In genomic region chr15:77568014-77568959, GRCh38 we compare ENCODE assay signal across 14 cellular contexts.
A peak's percentile ranks its signal among the peaks of the same experiment; 100 is the strongest.
DNase-seq lines count a peak whose midpoint lies in the region; ATAC-seq and TF ChIP-seq lines count a peak whose summit lies in the region.
"Had no signal": no experiment of that assay in that cellular context is flagged by ENCODE, and none has a peak within 500 bp of the region (broad histone marks: within the 10 kb centered on the region; RNA-seq: fewer than 3 reads in every experiment).

No MANE protein-coding gene starts in this region.

- H3K27ac Mint-ChIP-seq in GM23338: no peak overlapping the region
- H3K27ac Mint-ChIP-seq: activated CD4-positive, alpha-beta memory T cell treated with anti-CD3 and anti-CD28 coated beads for 36 hours; activated T-helper 1 cell treated with anti-CD3 and anti-CD28 coated beads, Interleukin-12 subunit alpha, Interleukin-12 subunit beta, Interleukin-2, Interleukin-4 antibody, amounts not matched to agents 30 ng/mL and 10 ng/mL and 1 ng/mL, durations not matched to agents 14 hours and 24 hours and 36 hours had no signal

- no peaks in the 10 kb centered on the region for H4K20me1 ChIP-seq in GM23338 (replicated peaks; ENCODE audit: insufficient read depth)

- ATAC-seq in GM23338 (peak; percentile 6; the same call in 1 of the 3 replicates), GM19351 (IDR thresholded peaks at IDR 0.05; ENCODE audit: unreplicated experiment) (no peak)

- intact Hi-C loops in dorsolateral prefrontal cortex (cut with DNase I) (no loop called here), lower leg skin (cut with DNase I; ENCODE audit: low total_unique reads) (no loop called here)

- H3K4me1 ChIP-seq in GM23338 (ENCODE audit: insufficient read depth) (peaks cover 19% of the 10 kb centered on the region), neuron (ENCODE audit: insufficient read depth, low read length) (peaks cover 26% of the 10 kb centered on the region)
- H3K4me1 ChIP-seq: psoas muscle had no signal

- 89 to 93% methylated on average over 14 of the region's 14 CpGs for WGBS in lower leg skin, 2 donors

- H3K4me2 ChIP-seq in GM23338: peak overlapping the region; percentile 12; the same call in 1 of the 2 replicates

- no peak for TF ChIP-seq POLR2A in lower leg skin (IDR thresholded peaks at IDR 0.05)

- no peaks in the 10 kb centered on the region for H3K27me3 ChIP-seq in GM23338 (ENCODE audit: insufficient read depth)
- H3K27me3 ChIP-seq in dorsolateral prefrontal cortex: no peaks in the 10 kb centered on the region
- no peaks in the 10 kb centered on the region for H3K27me3 ChIP-seq in neuron (ENCODE audit: insufficient read depth, low read length)
- H3K27me3 ChIP-seq: upper lobe of right lung had no signal

- peak overlapping the region; percentile 95 for H2AFZ ChIP-seq in GM23338
- H2AFZ ChIP-seq in neuron (ENCODE audit: low read depth, low read length): no peak overlapping the region

- no peaks in the 10 kb centered on the region for H3K9me3 Mint-ChIP-seq in GM23338
- H3K9me3 Mint-ChIP-seq: activated CD4-positive, alpha-beta memory T cell treated with anti-CD3 and anti-CD28 coated beads for 36 hours; activated T-helper 1 cell treated with anti-CD3 and anti-CD28 coated beads, Interleukin-12 subunit alpha, Interleukin-12 subunit beta, Interleukin-2, Interleukin-4 antibody, amounts not matched to agents 30 ng/mL and 10 ng/mL and 1 ng/mL, durations not matched to agents 14 hours and 24 hours and 36 hours had no signal

- no peaks in the 10 kb centered on the region for H3K36me3 Mint-ChIP-seq in GM23338 (ENCODE audit: low read depth)
- H3K36me3 Mint-ChIP-seq: activated CD4-positive, alpha-beta memory T cell treated with anti-CD3 and anti-CD28 coated beads for 36 hours had no signal

- TF ChIP-seq CTCF in GM23338 (conservative IDR thresholded peaks at IDR 0.05; ENCODE audit: low read depth in 2 of 2) (peak in 1 of 2 experiments; percentile 16; a peak in 1 of 4 replicates), dorsolateral prefrontal cortex (IDR thresholded peaks at IDR 0.05 in 54 of 56, conservative IDR thresholded peaks at IDR 0.05 in 2 of 56; ENCODE audit: low read depth in 1 of 56, partially characterized antibody in 56 of 56) (peak in 9 of 56 donors; percentile 12 to 32 (median 17)), lower leg skin (IDR thresholded peaks at IDR 0.05) (no peak)

- peaks cover 5% of the 10 kb centered on the region for H3K27me3 Mint-ChIP-seq in GM23338 (ENCODE audit: insufficient read depth, low read depth, poor library complexity)

- H3K79me2 ChIP-seq in GM23338 (replicated peaks; ENCODE audit: insufficient read depth): no peaks in the 10 kb centered on the region

- peaks cover 37% of the 10 kb centered on the region for H3K4me1 Mint-ChIP-seq in GM23338

- H3K9me2 ChIP-seq in GM23338 (ENCODE audit: insufficient read depth): no peaks in the 10 kb centered on the region

- H3K4me3 ChIP-seq in GM23338 (no peak overlapping the region), dorsolateral prefrontal cortex (peak overlapping the region in 3 of 59 donors; percentile 0 to 25 (median 5)), neuron (ENCODE audit: low read length) (peak overlapping the region; percentile 30), lower leg skin (ENCODE audit: low read depth, poor library complexity, severe bottlenecking) (no peak overlapping the region)

- H3K9me3 ChIP-seq in neuron (ENCODE audit: low read length): no peaks in the 10 kb centered on the region
- H3K9me3 ChIP-seq: psoas muscle, upper lobe of right lung had no signal

- H3K27ac ChIP-seq in GM23338 (ENCODE audit: low read depth): no peak overlapping the region
- peak overlapping the region; percentile 4 to 88 (median 69) for H3K27ac ChIP-seq in dorsolateral prefrontal cortex
- H3K27ac ChIP-seq: psoas muscle, upper lobe of right lung had no signal

- DNase-seq in GM23338 (ENCODE audit: low spot score) (no peak), NCI-H526 treated with DMSO at 0.1 percent for 48 hours (lab: John Stamatoyannopoulos, UW) (peak; percentile 28), dorsolateral prefrontal cortex (no peak), lower leg skin (ENCODE audit: low spot score in 2 of 2) (no peak), UCSD-AML1 (lab: John Stamatoyannopoulos, UW; ENCODE audit: unreplicated experiment) (no peak), A172 (ENCODE audit: low spot score) (no peak)
- DNase-seq: activated CD4-positive, alpha-beta memory T cell treated with anti-CD3 and anti-CD28 coated beads for 36 hours; NCI-H1417 treated with DMSO at 0.1 percent for 48 hours; RPMI8226; upper lobe of right lung had no signal

- no peaks in the 10 kb centered on the region for H3K36me3 ChIP-seq in GM23338 (ENCODE audit: insufficient read depth)
- H3K36me3 ChIP-seq in neuron (ENCODE audit: insufficient read depth, low read length): no peaks in the 10 kb centered on the region
- H3K36me3 ChIP-seq: upper lobe of right lung had no signal

- no peak overlapping the region for H3K4me3 Mint-ChIP-seq in GM23338
- H3K4me3 Mint-ChIP-seq: activated CD4-positive, alpha-beta memory T cell treated with anti-CD3 and anti-CD28 coated beads for 36 hours; activated T-helper 1 cell treated with anti-CD3 and anti-CD28 coated beads, Interleukin-12 subunit alpha, Interleukin-12 subunit beta, Interleukin-2, Interleukin-4 antibody, amounts not matched to agents 30 ng/mL and 10 ng/mL and 1 ng/mL, durations not matched to agents 14 hours and 24 hours and 36 hours had no signal

- 0 out of 2 replicates have a peak, but pooled peaks cover 7% of the 10 kb centered on the region for H3F3A ChIP-seq in GM23338 (replicated peaks; ENCODE audit: low read depth)

TF ChIP-seq in GM23338, 12 proteins besides CTCF, POLR2A, EP300 and RAD21 (continues in another document):
- TF ChIP-seq JUNB (IDR thresholded peaks at IDR 0.05; ENCODE audit: unreplicated experiment) (no peak), EZH2phosphoT487 (IDR thresholded peaks at IDR 0.05; ENCODE audit: unreplicated experiment) (no peak), POLR2AphosphoS5 (IDR thresholded peaks at IDR 0.05; ENCODE audit: low read depth) (no peak), REST (IDR thresholded peaks at IDR 0.05; ENCODE audit: unreplicated experiment) (no peak), STAT1 (IDR thresholded peaks at IDR 0.05; ENCODE audit: unreplicated experiment) (no peak), EZH2 (IDR thresholded peaks at IDR 0.05; ENCODE audit: low read depth, unreplicated experiment) (no peak), ZNF114 (CRISPR knock-in tag; IDR thresholded peaks at IDR 0.05) (no peak), NANOG (IDR thresholded peaks at IDR 0.05; ENCODE audit: borderline replicate concordance) (no peak)
